In the genomic region with DNA sequence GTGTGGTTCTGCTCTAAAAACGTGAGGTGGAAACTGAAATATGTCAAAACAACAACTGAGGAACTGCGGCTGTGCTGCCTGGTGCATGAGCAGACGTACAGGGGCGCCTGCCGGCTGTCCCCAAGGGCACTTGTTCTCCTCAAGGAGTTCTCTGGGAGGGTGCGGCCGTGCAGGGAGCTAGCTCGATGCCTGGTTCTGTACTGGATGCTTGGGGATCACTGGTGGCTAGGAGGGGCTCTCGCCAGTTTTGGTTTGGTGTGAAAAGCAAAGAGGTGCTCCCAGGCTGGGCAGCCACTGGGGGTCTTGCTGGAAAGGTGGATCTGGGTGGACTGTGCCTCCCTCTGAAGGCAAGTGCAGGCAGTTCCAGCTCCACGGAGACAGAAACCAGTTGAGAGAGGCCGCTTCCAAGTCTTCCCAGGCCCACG, we compare ENCODE assay signal across 16 cellular contexts. TPM values are rescaled to one million over a fixed set of nuclear protein-coding genes. Genes with fewer than 3 reads are reported as not detected.
"Had no signal": no experiment of that assay in that cellular context is flagged by ENCODE, and none has a peak within 500 bp of the region (broad histone marks: within the 10 kb centered on the region; RNA-seq: fewer than 3 reads in every experiment).

No MANE protein-coding gene starts in this region.

- H3K4me3 Mint-ChIP-seq: activated CD4-positive, alpha-beta memory T cell treated with anti-CD3 and anti-CD28 coated beads, Interleukin-2, amount 10 ng/mL, durations not matched to agents 7 days and 5 days; activated naive CD8-positive, alpha-beta T cell treated with anti-CD3 and anti-CD28 coated beads, Interleukin-2, amount 50 U/mL, for 24 hours; effector memory CD8-positive, alpha-beta T cell; neural crest cell; T-helper 17 cell; WTC11 had no signal

- H3K27ac ChIP-seq: hepatocyte, left ventricle myocardium inferior, ovary, thoracic aorta had no signal

- H3K27ac Mint-ChIP-seq: activated CD4-positive, alpha-beta memory T cell treated with anti-CD3 and anti-CD28 coated beads, Interleukin-2, amount 10 ng/mL, durations not matched to agents 7 days and 5 days; activated naive CD8-positive, alpha-beta T cell treated with anti-CD3 and anti-CD28 coated beads, Interleukin-2, amount 50 U/mL, for 24 hours; effector memory CD8-positive, alpha-beta T cell had no signal

- H3K79me2 ChIP-seq: hepatocyte had no signal

- H3K9me3 ChIP-seq: left ventricle myocardium inferior, ovary, thoracic aorta had no signal

- H3K4me2 ChIP-seq: hepatocyte had no signal

- H2AFZ ChIP-seq: hepatocyte had no signal

- H3K27me3 Mint-ChIP-seq: activated CD4-positive, alpha-beta memory T cell treated with anti-CD3 and anti-CD28 coated beads, Interleukin-2, amount 10 ng/mL, durations not matched to agents 7 days and 5 days; activated naive CD8-positive, alpha-beta T cell treated with anti-CD3 and anti-CD28 coated beads, Interleukin-2, amount 50 U/mL, for 24 hours; effector memory CD8-positive, alpha-beta T cell; T-helper 17 cell had no signal

- DNase-seq: activated CD4-positive, alpha-beta memory T cell treated with anti-CD3 and anti-CD28 coated beads, Interleukin-2, amount 10 ng/mL, durations not matched to agents 7 days and 5 days; activated CD4-positive, alpha-beta T cell treated with anti-CD3 and anti-CD28 coated beads for 4 hours; activated naive CD4-positive, alpha-beta T cell treated with Interleukin-2 at 50 U/mL for 16 hours; activated naive CD8-positive, alpha-beta T cell treated with anti-CD3 and anti-CD28 coated beads, Interleukin-2, amount 50 U/mL, for 24 hours; aorta; dermis blood vessel endothelial cell; effector memory CD8-positive, alpha-beta T cell; left ventricle myocardium inferior; midbrain; ovary; stimulated activated CD4-positive, alpha-beta T cell treated with anti-CD3 and anti-CD28 coated beads, Interleukin-1b, Interleukin-23, amount 100 ng/mL, for 48 hours; T-helper 17 cell had no signal

- H3K4me3 ChIP-seq: hepatocyte, left ventricle myocardium inferior, ovary, thoracic aorta had no signal

- H3K27me3 ChIP-seq: hepatocyte, ovary had no signal

- H3K9me3 Mint-ChIP-seq: activated CD4-positive, alpha-beta memory T cell treated with anti-CD3 and anti-CD28 coated beads, Interleukin-2, amount 10 ng/mL, durations not matched to agents 7 days and 5 days; activated naive CD8-positive, alpha-beta T cell treated with anti-CD3 and anti-CD28 coated beads, Interleukin-2, amount 50 U/mL, for 24 hours; effector memory CD8-positive, alpha-beta T cell; neural crest cell; WTC11 had no signal

- H3K36me3 ChIP-seq: ovary had no signal

- ATAC-seq: activated naive CD8-positive, alpha-beta T cell treated with anti-CD3 and anti-CD28 coated beads, Interleukin-2, amount 50 U/mL, for 24 hours; effector memory CD8-positive, alpha-beta T cell; T-helper 17 cell; WTC11 had no signal

RNA-seq across cellular contexts. Expression of a gene that starts 41.9 kb away (rescaled TPM):
- total RNA-seq: dermis blood vessel endothelial cell had no signal
